Comparison of ENCODE assay signal across 10 cellular contexts in genomic region chr21:43315244-43316137, GRCh38.
DNase-seq lines count a peak whose midpoint lies in the region; ATAC-seq and TF ChIP-seq lines count a peak whose summit lies in the region.
"Had no signal": no experiment of that assay in that cellular context is flagged by ENCODE, and none has a peak within 500 bp of the region (broad histone marks: within the 10 kb centered on the region; RNA-seq: fewer than 3 reads in every experiment).

No MANE protein-coding gene starts in this region.

- peaks cover 6% of the 10 kb centered on the region for H3K4me1 Mint-ChIP-seq in activated CD4-positive, alpha-beta T cell treated with anti-CD3 and anti-CD28 coated beads, Interleukin-2, amount 10 ng/mL, durations not matched to agents 24 days and 14 days
- H3K4me1 Mint-ChIP-seq in activated CD8-positive, alpha-beta T cell treated with anti-CD3 and anti-CD28 coated beads for 36 hours (ENCODE audit: low read depth): no peaks in the 10 kb centered on the region
- H3K4me1 Mint-ChIP-seq in naive thymus-derived CD8-positive, alpha-beta T cell: peaks cover 3 to 7% (median 5%) of the 10 kb centered on the region in 4 donors
- peaks cover 23% of the 10 kb centered on the region for H3K4me1 Mint-ChIP-seq in Calu3 (ENCODE audit: low read depth, unreplicated experiment)

- BruUV-seq in Calu3 (replicated peaks; lab: Mats Ljungman, UMichigan): no TSS peak

- TF ChIP-seq CTCF in GM12873 (IDR thresholded peaks at IDR 0.05; ENCODE audit: insufficient read depth, low read depth, low read length, missing control alignments) (peak; percentile 13), Calu3 (IDR thresholded peaks at IDR 0.05; ENCODE audit: unreplicated experiment) (no peak)
- TF ChIP-seq CTCF in activated CD8-positive, alpha-beta T cell treated with anti-CD3 and anti-CD28 coated beads for 36 hours (IDR thresholded peaks at IDR 0.05): no peak

- peaks cover 2% of the 10 kb centered on the region for H3K27me3 Mint-ChIP-seq in activated CD4-positive, alpha-beta T cell treated with anti-CD3 and anti-CD28 coated beads, Interleukin-2, amount 10 ng/mL, durations not matched to agents 24 days and 14 days
- H3K27me3 Mint-ChIP-seq in activated CD8-positive, alpha-beta T cell treated with anti-CD3 and anti-CD28 coated beads for 36 hours: peaks cover 2% of the 10 kb centered on the region
- peaks cover 3 to 12% (median 4%) of the 10 kb centered on the region in 5 donors for H3K27me3 Mint-ChIP-seq in naive thymus-derived CD8-positive, alpha-beta T cell
- H3K27me3 Mint-ChIP-seq in Calu3 (ENCODE audit: unreplicated experiment): no peaks in the 10 kb centered on the region

- H3K4me3 Mint-ChIP-seq in activated CD4-positive, alpha-beta T cell treated with anti-CD3 and anti-CD28 coated beads, Interleukin-2, amount 10 ng/mL, durations not matched to agents 24 days and 14 days: peak overlapping the region; percentile 38
- no peak overlapping the region for H3K4me3 Mint-ChIP-seq in activated CD8-positive, alpha-beta T cell treated with anti-CD3 and anti-CD28 coated beads for 36 hours
- no peak overlapping the region for H3K4me3 Mint-ChIP-seq in naive thymus-derived CD8-positive, alpha-beta T cell
- no peak overlapping the region for H3K4me3 Mint-ChIP-seq in Calu3 (ENCODE audit: low read depth, unreplicated experiment)

- intact Hi-C loops in activated CD4-positive, alpha-beta T cell treated with anti-CD3 and anti-CD28 coated beads, Interleukin-2, amount 10 ng/mL, durations not matched to agents 24 days and 14 days (cut with micrococcal nuclease): no loop called here
- intact Hi-C loops in activated CD8-positive, alpha-beta T cell treated with anti-CD3 and anti-CD28 coated beads for 36 hours (cut with micrococcal nuclease): no loop called here
- intact Hi-C loops in Calu3 (cut with micrococcal nuclease; ENCODE audit: unreplicated experiment): no loop called here

- CTCF ChIA-PET in activated CD8-positive, alpha-beta T cell treated with anti-CD3 and anti-CD28 coated beads for 36 hours (lab: Charles Lee): interaction anchor here (1.4 kb wide), 1 partner anchor 11 kb away, joined by 3 read pairs; no protein-coding TSS in a partner anchor
- CTCF ChIA-PET in Calu3 (lab: Charles Lee): interaction anchor here (0.6 kb wide), 1 partner anchor 313 kb away, joined by 7 read pairs; no protein-coding TSS in a partner anchor

- H3K27ac Mint-ChIP-seq in activated CD4-positive, alpha-beta T cell treated with anti-CD3 and anti-CD28 coated beads, Interleukin-2, amount 10 ng/mL, durations not matched to agents 24 days and 14 days: no peak overlapping the region
- no peak overlapping the region for H3K27ac Mint-ChIP-seq in activated CD8-positive, alpha-beta T cell treated with anti-CD3 and anti-CD28 coated beads for 36 hours
- peak overlapping the region in 8 of 10 donors; percentile 48 to 94 (median 91) for H3K27ac Mint-ChIP-seq in naive thymus-derived CD8-positive, alpha-beta T cell
- no peak overlapping the region for H3K27ac Mint-ChIP-seq in Calu3 (ENCODE audit: unreplicated experiment)

- peak; percentile 78 for DNase-seq in activated CD4-positive, alpha-beta T cell treated with anti-CD3 and anti-CD28 coated beads, Interleukin-2, amount 10 ng/mL, durations not matched to agents 24 days and 14 days
- DNase-seq in activated CD4-positive, alpha-beta T cell treated with anti-CD3 and anti-CD28 coated beads, Interleukin-2, amount 50 U/mL, for 48 hours: no peak
- peak; percentile 34 for DNase-seq in activated CD8-positive, alpha-beta T cell treated with anti-CD3 and anti-CD28 coated beads for 36 hours
- peak; percentile 8 to 72 (median 36) for DNase-seq in naive thymus-derived CD8-positive, alpha-beta T cell
- DNase-seq in Calu3 (no peak), COLO829 (ENCODE audit: low spot score) (no peak), middle frontal gyrus (ENCODE audit: extremely low spot score, low spot score) (no peak)
- DNase-seq: NCI-H1694 treated with DMSO at 0.1 percent for 48 hours, PC-9 had no signal

- H3K36me3 Mint-ChIP-seq in activated CD4-positive, alpha-beta T cell treated with anti-CD3 and anti-CD28 coated beads, Interleukin-2, amount 10 ng/mL, durations not matched to agents 24 days and 14 days (ENCODE audit: low read depth): no peaks in the 10 kb centered on the region
- no peaks in the 10 kb centered on the region for H3K36me3 Mint-ChIP-seq in activated CD8-positive, alpha-beta T cell treated with anti-CD3 and anti-CD28 coated beads for 36 hours (ENCODE audit: low read depth)
- no peaks in the 10 kb centered on the region for H3K36me3 Mint-ChIP-seq in naive thymus-derived CD8-positive, alpha-beta T cell
- H3K36me3 Mint-ChIP-seq in Calu3 (ENCODE audit: insufficient read depth, unreplicated experiment): no peaks in the 10 kb centered on the region

- no peak for ATAC-seq in activated CD8-positive, alpha-beta T cell treated with anti-CD3 and anti-CD28 coated beads for 36 hours
- peak; percentile 82 to 92 for ATAC-seq in naive thymus-derived CD8-positive, alpha-beta T cell

- no peaks in the 10 kb centered on the region for H3K9me3 Mint-ChIP-seq in activated CD4-positive, alpha-beta T cell treated with anti-CD3 and anti-CD28 coated beads, Interleukin-2, amount 10 ng/mL, durations not matched to agents 24 days and 14 days
- no peaks in the 10 kb centered on the region for H3K9me3 Mint-ChIP-seq in activated CD8-positive, alpha-beta T cell treated with anti-CD3 and anti-CD28 coated beads for 36 hours
- peaks cover 0 to 9% (median 3%) of the 10 kb centered on the region in 9 donors for H3K9me3 Mint-ChIP-seq in naive thymus-derived CD8-positive, alpha-beta T cell
- no peaks in the 10 kb centered on the region for H3K9me3 Mint-ChIP-seq in Calu3 (ENCODE audit: low read depth, unreplicated experiment)

- POLR2A ChIA-PET in activated CD8-positive, alpha-beta T cell treated with anti-CD3 and anti-CD28 coated beads for 36 hours (lab: Charles Lee): interaction anchor here (1.0 kb wide), 1 partner anchor 23 kb away, joined by 4 read pairs; no protein-coding TSS in a partner anchor
- POLR2A ChIA-PET in naive thymus-derived CD8-positive, alpha-beta T cell (lab: Charles Lee): no interaction called here

Comparison
In these comparisons a context has a peak if more than half of its experiments do, and no peak if none do; other contexts are left out.
1. DNase-seq: peak in activated CD4-positive, alpha-beta T cell treated with anti-CD3 and anti-CD28 coated beads, Interleukin-2, amount 10 ng/mL, durations not matched to agents 24 days and 14 days (single experiment), activated CD8-positive, alpha-beta T cell treated with anti-CD3 and anti-CD28 coated beads for 36 hours (single experiment) and naive thymus-derived CD8-positive, alpha-beta T cell (10 of 10); none in activated CD4-positive, alpha-beta T cell treated with anti-CD3 and anti-CD28 coated beads, Interleukin-2, amount 50 U/mL, for 48 hours (0 of 2), Calu3 (single experiment), COLO829 (single experiment) and middle frontal gyrus (single experiment).
2. H3K27ac Mint-ChIP-seq: peak in naive thymus-derived CD8-positive, alpha-beta T cell (8 of 10); none in activated CD4-positive, alpha-beta T cell treated with anti-CD3 and anti-CD28 coated beads, Interleukin-2, amount 10 ng/mL, durations not matched to agents 24 days and 14 days (single experiment), activated CD8-positive, alpha-beta T cell treated with anti-CD3 and anti-CD28 coated beads for 36 hours (single experiment) and Calu3 (single experiment).